10 cellular contexts compared by ENCODE assay signal in genomic region chr1:41003127-41003639, GRCh38. TPM values are rescaled to one million over a fixed set of nuclear protein-coding genes. Genes with fewer than 3 reads are reported as not detected.
DNase-seq lines count a peak whose midpoint lies in the region; ATAC-seq and TF ChIP-seq lines count a peak whose summit lies in the region.
"Had no signal": no experiment of that assay in that cellular context is flagged by ENCODE, and none has a peak within 500 bp of the region (broad histone marks: within the 10 kb centered on the region; RNA-seq: fewer than 3 reads in every experiment).

No MANE protein-coding gene starts in this region.

- H3K36me3 Mint-ChIP-seq in stimulated activated naive CD8-positive, alpha-beta T cell treated with anti-CD3 and anti-CD28 coated beads, Interleukin-15, Interleukin-2, amounts not matched to agents 100 ng/mL and 50 ng/mL, for 24 hours (ENCODE audit: low read depth), result peaks cover 97% of the 10 kb centered on the region

- no peak overlapping the region for H3K4me3 Mint-ChIP-seq in stimulated activated naive CD8-positive, alpha-beta T cell treated with anti-CD3 and anti-CD28 coated beads, Interleukin-15, Interleukin-2, amounts not matched to agents 100 ng/mL and 50 ng/mL, for 24 hours
- no peak overlapping the region for H3K4me3 Mint-ChIP-seq in stimulated activated naive CD8-positive, alpha-beta T cell treated with anti-CD3 and anti-CD28 coated beads, Interleukin-15, amount 100 ng/mL, for 72 hours

- H3K27ac ChIP-seq in VCaP, result peak overlapping the region; percentile 65
- peak overlapping the region; percentile 62 for H3K27ac ChIP-seq in layer of hippocampus (ENCODE audit: low read depth, low read length)
- H3K27ac ChIP-seq: hepatocyte had no signal

- no peak for TF ChIP-seq CTCF in VCaP (conservative IDR thresholded peaks at IDR 0.05)

- no peaks in the 10 kb centered on the region for H3K27me3 ChIP-seq in layer of hippocampus (ENCODE audit: control insufficient read depth, insufficient read depth, low read length)
- H3K27me3 ChIP-seq: hepatocyte had no signal

- no peaks in the 10 kb centered on the region for H3K27me3 Mint-ChIP-seq in stimulated activated naive CD8-positive, alpha-beta T cell treated with anti-CD3 and anti-CD28 coated beads, Interleukin-15, Interleukin-2, amounts not matched to agents 100 ng/mL and 50 ng/mL, for 24 hours
- no peaks in the 10 kb centered on the region for H3K27me3 Mint-ChIP-seq in stimulated activated naive CD8-positive, alpha-beta T cell treated with anti-CD3 and anti-CD28 coated beads, Interleukin-15, amount 100 ng/mL, for 72 hours
- H3K27me3 Mint-ChIP-seq: IgD-negative memory B cell had no signal

- no peak for ATAC-seq in stimulated activated naive CD8-positive, alpha-beta T cell treated with anti-CD3 and anti-CD28 coated beads, Interleukin-15, amount 100 ng/mL, for 72 hours
- no peak for ATAC-seq in HG02973 (IDR thresholded peaks at IDR 0.05; ENCODE audit: unreplicated experiment)

- intact Hi-C loops in posterior vena cava (cut with DNase I), result no loop called here

- H3K9me3 Mint-ChIP-seq in stimulated activated naive CD8-positive, alpha-beta T cell treated with anti-CD3 and anti-CD28 coated beads, Interleukin-15, Interleukin-2, amounts not matched to agents 100 ng/mL and 50 ng/mL, for 24 hours, result no peaks in the 10 kb centered on the region
- H3K9me3 Mint-ChIP-seq in stimulated activated naive CD8-positive, alpha-beta T cell treated with anti-CD3 and anti-CD28 coated beads, Interleukin-15, amount 100 ng/mL, for 72 hours, result no peaks in the 10 kb centered on the region
- H3K9me3 Mint-ChIP-seq: IgD-negative memory B cell had no signal

- H3K27ac Mint-ChIP-seq in stimulated activated naive CD8-positive, alpha-beta T cell treated with anti-CD3 and anti-CD28 coated beads, Interleukin-15, Interleukin-2, amounts not matched to agents 100 ng/mL and 50 ng/mL, for 24 hours, result peak overlapping the region; percentile 19
- H3K27ac Mint-ChIP-seq in stimulated activated naive CD8-positive, alpha-beta T cell treated with anti-CD3 and anti-CD28 coated beads, Interleukin-15, amount 100 ng/mL, for 72 hours, result peak overlapping the region in 1 of 2 donors; percentile 67

- DNase-seq in stimulated activated naive CD8-positive, alpha-beta T cell treated with anti-CD3 and anti-CD28 coated beads, Interleukin-15, amount 100 ng/mL, for 72 hours, result no peak
- DNase-seq in anterior cingulate cortex (lab: John Stamatoyannopoulos, UW), result no peak
- DNase-seq in NCI-H2196 (lab: John Stamatoyannopoulos, UW; ENCODE audit: unreplicated experiment), result no peak
- no peak for DNase-seq in posterior vena cava (ENCODE audit: low spot score)

- H3K4me1 Mint-ChIP-seq in stimulated activated naive CD8-positive, alpha-beta T cell treated with anti-CD3 and anti-CD28 coated beads, Interleukin-15, Interleukin-2, amounts not matched to agents 100 ng/mL and 50 ng/mL, for 24 hours (ENCODE audit: low read depth), result peaks cover 28% of the 10 kb centered on the region
- H3K4me1 Mint-ChIP-seq in stimulated activated naive CD8-positive, alpha-beta T cell treated with anti-CD3 and anti-CD28 coated beads, Interleukin-15, amount 100 ng/mL, for 72 hours, result peaks cover 35% of the 10 kb centered on the region

RNA-seq across cellular contexts. Expression of gene SLFNL1, which starts 18.3 kb away (rescaled TPM):
- total RNA-seq in posterior vena cava, result under 1 TPM; 0.14 to 0.38 TPM

RNA-seq across cellular contexts. Expression of gene CTPS1, which starts 23.7 kb away (rescaled TPM):
- total RNA-seq in posterior vena cava, result 10 to 100 TPM; 37.7 to 39.1 TPM
